In genomic region chr20:50713677-50714101, GRCh38 we compare ENCODE assay signal across 11 cellular contexts. TPM values are rescaled to one million over a fixed set of nuclear protein-coding genes. Genes with fewer than 3 reads are reported as not detected.
DNase-seq lines count a peak whose midpoint lies in the region; ATAC-seq and TF ChIP-seq lines count a peak whose summit lies in the region.
"Had no signal": no experiment of that assay in that cellular context is flagged by ENCODE, and none has a peak within 500 bp of the region (broad histone marks: within the 10 kb centered on the region; RNA-seq: fewer than 3 reads in every experiment).

No MANE protein-coding gene starts in this region.

- no peak for ATAC-seq in activated CD8-positive, alpha-beta memory T cell treated with anti-CD3 and anti-CD28 coated beads, Interleukin-2, amount 10 ng/mL, durations not matched to agents 7 days and 5 days

- no peak overlapping the region for H3K4me3 ChIP-seq in AG09309 (ENCODE audit: control insufficient read depth, low read depth, low read length)
- no peak overlapping the region for H3K4me3 ChIP-seq in Loucy (ENCODE audit: low read length, poor library complexity, severe bottlenecking)
- no peak overlapping the region for H3K4me3 ChIP-seq in epithelial cell of proximal tubule (ENCODE audit: low read depth, low read length)
- H3K4me3 ChIP-seq in mesodermal cell (ENCODE audit: extremely low read depth, insufficient read depth, low read length, poor library complexity, severe bottlenecking) = no peak overlapping the region
- H3K4me3 ChIP-seq in spleen = no peak overlapping the region

- DNase-seq in AG09309 (ENCODE audit: low read depth) (no peak), epithelial cell of proximal tubule (ENCODE audit: low read depth) (no peak), spleen (no peak), COLO829 (ENCODE audit: low spot score) (no peak), HK-2 (ENCODE audit: unreplicated experiment) (no peak)
- no peak for DNase-seq in activated CD8-positive, alpha-beta memory T cell treated with anti-CD3 and anti-CD28 coated beads, Interleukin-2, amount 10 ng/mL, durations not matched to agents 7 days and 5 days
- DNase-seq: activated CD4-positive, alpha-beta memory T cell treated with anti-CD3 and anti-CD28 coated beads, Interleukin-2, amount 10 ng/mL, durations not matched to agents 7 days and 5 days; GF-D8; NCI-H2029 treated with DMSO at 0.1 percent for 48 hours had no signal

- CTCF ChIA-PET in activated CD8-positive, alpha-beta memory T cell treated with anti-CD3 and anti-CD28 coated beads, Interleukin-2, amount 10 ng/mL, durations not matched to agents 7 days and 5 days (lab: Charles Lee) = interaction anchor here (1.1 kb wide), 1 partner anchor 40 kb away, joined by 3 read pairs; no protein-coding TSS in a partner anchor

- H3K4me1 ChIP-seq in Loucy (ENCODE audit: insufficient read depth, low read length, poor library complexity, severe bottlenecking) = no peaks in the 10 kb centered on the region
- peaks cover 9% of the 10 kb centered on the region for H3K4me1 ChIP-seq in mesodermal cell (ENCODE audit: control insufficient read depth, insufficient read depth, low read length, poor library complexity, severe bottlenecking)
- peaks cover 0 to 12% (median 0%) of the 10 kb centered on the region in 6 donors for H3K4me1 ChIP-seq in spleen

- H3K27ac ChIP-seq in mesodermal cell (ENCODE audit: low read depth, low read length, severe bottlenecking) (peak overlapping the region; percentile 16), spleen (peak overlapping the region in 3 of 8 donors; percentile 24 to 38 (median 29))

- no peak overlapping the region for H3K27ac Mint-ChIP-seq in activated CD8-positive, alpha-beta memory T cell treated with anti-CD3 and anti-CD28 coated beads, Interleukin-2, amount 10 ng/mL, durations not matched to agents 7 days and 5 days
- H3K27ac Mint-ChIP-seq: activated CD4-positive, alpha-beta memory T cell treated with anti-CD3 and anti-CD28 coated beads, Interleukin-2, amount 10 ng/mL, durations not matched to agents 7 days and 5 days had no signal

- no peaks in the 10 kb centered on the region for H3K79me2 ChIP-seq in Loucy (ENCODE audit: insufficient read depth, low read length)

- no peaks in the 10 kb centered on the region for H4K20me1 ChIP-seq in Loucy (ENCODE audit: insufficient read depth, low read length, poor library complexity, severe bottlenecking)

- no peaks in the 10 kb centered on the region for H3K9me3 Mint-ChIP-seq in activated CD8-positive, alpha-beta memory T cell treated with anti-CD3 and anti-CD28 coated beads, Interleukin-2, amount 10 ng/mL, durations not matched to agents 7 days and 5 days (ENCODE audit: low read depth)
- H3K9me3 Mint-ChIP-seq: activated CD4-positive, alpha-beta memory T cell treated with anti-CD3 and anti-CD28 coated beads, Interleukin-2, amount 10 ng/mL, durations not matched to agents 7 days and 5 days had no signal

- no peaks in the 10 kb centered on the region for H3K9me3 ChIP-seq in Loucy (ENCODE audit: insufficient read depth, low read depth, low read length)
- no peaks in the 10 kb centered on the region for H3K9me3 ChIP-seq in mesodermal cell (ENCODE audit: control insufficient read depth, low read length)
- H3K9me3 ChIP-seq in spleen = no peaks in the 10 kb centered on the region

- H3K27me3 ChIP-seq in Loucy (ENCODE audit: insufficient read depth, low read length, poor library complexity, severe bottlenecking) (no peaks in the 10 kb centered on the region), spleen (replicated peaks in 1 of 7) (peaks cover 0 to 33% (median 0%) of the 10 kb centered on the region in 7 donors)

- no peaks in the 10 kb centered on the region for H3K36me3 Mint-ChIP-seq in activated CD8-positive, alpha-beta memory T cell treated with anti-CD3 and anti-CD28 coated beads, Interleukin-2, amount 10 ng/mL, durations not matched to agents 7 days and 5 days

- no peaks in the 10 kb centered on the region for H3K9me2 ChIP-seq in Loucy (replicated peaks; ENCODE audit: low read depth, low read length)

- no peaks in the 10 kb centered on the region for H3F3A ChIP-seq in Loucy (ENCODE audit: low read depth)

- no peaks in the 10 kb centered on the region for H3K36me3 ChIP-seq in Loucy (ENCODE audit: insufficient read depth, low read length)
- no peaks in the 10 kb centered on the region for H3K36me3 ChIP-seq in mesodermal cell (ENCODE audit: control insufficient read depth, insufficient read depth, low read length)
- no peaks in the 10 kb centered on the region for H3K36me3 ChIP-seq in spleen

- no peak overlapping the region for H3K4me2 ChIP-seq in Loucy (ENCODE audit: low read depth, low read length, poor library complexity, severe bottlenecking)

- no peak overlapping the region for H3K4me3 Mint-ChIP-seq in activated CD8-positive, alpha-beta memory T cell treated with anti-CD3 and anti-CD28 coated beads, Interleukin-2, amount 10 ng/mL, durations not matched to agents 7 days and 5 days
- H3K4me3 Mint-ChIP-seq: activated CD4-positive, alpha-beta memory T cell treated with anti-CD3 and anti-CD28 coated beads, Interleukin-2, amount 10 ng/mL, durations not matched to agents 7 days and 5 days had no signal

- peaks cover 26% of the 10 kb centered on the region for H3K27me3 Mint-ChIP-seq in activated CD8-positive, alpha-beta memory T cell treated with anti-CD3 and anti-CD28 coated beads, Interleukin-2, amount 10 ng/mL, durations not matched to agents 7 days and 5 days

- TF ChIP-seq POLR2A in spleen (IDR thresholded peaks at IDR 0.05) = no peak

- no peaks in the 10 kb centered on the region for H3K4me1 Mint-ChIP-seq in activated CD8-positive, alpha-beta memory T cell treated with anti-CD3 and anti-CD28 coated beads, Interleukin-2, amount 10 ng/mL, durations not matched to agents 7 days and 5 days
- H3K4me1 Mint-ChIP-seq: activated CD4-positive, alpha-beta memory T cell treated with anti-CD3 and anti-CD28 coated beads, Interleukin-2, amount 10 ng/mL, durations not matched to agents 7 days and 5 days had no signal

- WGBS in mesodermal cell (ENCODE audit: insufficient coverage in 2 of 2), 2 experiments = 24 to 68% methylated on average over 3 to 7 of the region's 7 CpGs
- WGBS in spleen, 5 donors = 46 to 55% (median 47%) methylated on average over 7 of the region's 7 CpGs

- H2AFZ ChIP-seq in Loucy (ENCODE audit: low read length) = no peak overlapping the region

- no peak overlapping the region for H3K9ac ChIP-seq in Loucy (ENCODE audit: low read depth, low read length, poor library complexity, severe bottlenecking)

- intact Hi-C loops in spleen (cut with DNase I; ENCODE audit: low total_unique reads) = no loop called here

- TF ChIP-seq CTCF in AG09309 (IDR thresholded peaks at IDR 0.05; ENCODE audit: control insufficient read depth, insufficient read depth, low read depth, low read length, missing control alignments) (peak; percentile 70), Loucy (conservative IDR thresholded peaks at IDR 0.05; ENCODE audit: low read length) (peak; percentile 20; the same call in 1 of the 2 replicates), epithelial cell of proximal tubule (conservative IDR thresholded peaks at IDR 0.05; ENCODE audit: low read depth, low read length) (peak; percentile 71), spleen (IDR thresholded peaks at IDR 0.05 in 8 of 11, conservative IDR thresholded peaks at IDR 0.05 in 3 of 11) (peak in 5 of 11 experiments; percentile 16 to 35 (median 31))

RNA-seq across cellular contexts. Expression of gene PARD6B, which starts 17.7 kb away (rescaled TPM):
- total RNA-seq in epithelial cell of proximal tubule (17.1 and 44.4 TPM in 2 replicates), spleen (1 to 10 TPM; 3.5 to 7.5 (median 5.0) TPM)
- 4.7 TPM for polyA plus RNA-seq in mesodermal cell (2013, experiment 1 of 2)
- polyA plus RNA-seq in mesodermal cell (2013, experiment 2 of 2) = 5.9 TPM
- polyA plus RNA-seq in spleen = 1 to 10 TPM in 2 of 3 donors, under 1 TPM in 1; 0.97 to 1.1 (median 1.0) TPM
- total RNA-seq in activated CD8-positive, alpha-beta memory T cell treated with anti-CD3 and anti-CD28 coated beads, Interleukin-2, amount 10 ng/mL, durations not matched to agents 7 days and 5 days = 1 to 10 TPM; 4.2 to 4.6 TPM

RNA-seq across cellular contexts. Expression of gene RIPOR3, which starts 22.3 kb away (rescaled TPM):
- total RNA-seq in epithelial cell of proximal tubule (0.29 and 1.8 TPM in 2 replicates), spleen (10 to 100 TPM in 6 of 7 donors, 1 to 10 TPM in 1; 6.0 to 22.8 (median 13.5) TPM)
- 9.4 TPM for polyA plus RNA-seq in mesodermal cell (2013, experiment 1 of 2)
- polyA plus RNA-seq in mesodermal cell (2013, experiment 2 of 2) = 10.0 TPM
- 10 to 100 TPM in 1 of 3 donors, 1 to 10 TPM in 2; 6.1 to 13.4 (median 6.8) TPM for polyA plus RNA-seq in spleen
- total RNA-seq in activated CD8-positive, alpha-beta memory T cell treated with anti-CD3 and anti-CD28 coated beads, Interleukin-2, amount 10 ng/mL, durations not matched to agents 7 days and 5 days = not detected
- total RNA-seq: activated CD4-positive, alpha-beta memory T cell treated with anti-CD3 and anti-CD28 coated beads, Interleukin-2, amount 10 ng/mL, durations not matched to agents 7 days and 5 days had no signal
